Comparison of ENCODE assay signal across 1 cellular context in genomic region chr11:47847892-47848635, GRCh38.
TF ChIP-seq lines count a peak whose summit lies in the region.

NUP160 (minus strand) TSS chr11:47848350; CDS start chr11:47848318, 32 bp downstream.

TF ChIP-seq in K562, 482 proteins besides CTCF, POLR2A, EP300 and RAD21 (continued from another document and continues in another):
- TF ChIP-seq, protein P1, sequence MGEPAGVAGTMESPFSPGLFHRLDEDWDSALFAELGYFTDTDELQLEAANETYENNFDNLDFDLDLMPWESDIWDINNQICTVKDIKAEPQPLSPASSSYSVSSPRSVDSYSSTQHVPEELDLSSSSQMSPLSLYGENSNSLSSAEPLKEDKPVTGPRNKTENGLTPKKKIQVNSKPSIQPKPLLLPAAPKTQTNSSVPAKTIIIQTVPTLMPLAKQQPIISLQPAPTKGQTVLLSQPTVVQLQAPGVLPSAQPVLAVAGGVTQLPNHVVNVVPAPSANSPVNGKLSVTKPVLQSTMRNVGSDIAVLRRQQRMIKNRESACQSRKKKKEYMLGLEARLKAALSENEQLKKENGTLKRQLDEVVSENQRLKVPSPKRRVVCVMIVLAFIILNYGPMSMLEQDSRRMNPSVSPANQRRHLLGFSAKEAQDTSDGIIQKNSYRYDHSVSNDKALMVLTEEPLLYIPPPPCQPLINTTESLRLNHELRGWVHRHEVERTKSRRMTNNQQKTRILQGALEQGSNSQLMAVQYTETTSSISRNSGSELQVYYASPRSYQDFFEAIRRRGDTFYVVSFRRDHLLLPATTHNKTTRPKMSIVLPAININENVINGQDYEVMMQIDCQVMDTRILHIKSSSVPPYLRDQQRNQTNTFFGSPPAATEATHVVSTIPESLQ (CRISPR knock-in tag; IDR thresholded peaks at IDR 0.05): 0 out of 2 replicates have a peak, but pooled peaks have one; percentile 32
- TF ChIP-seq ETV1 (tag; conservative IDR thresholded peaks at IDR 0.05; ENCODE audit: low read depth): peak; percentile 79
- TF ChIP-seq, protein P2, sequence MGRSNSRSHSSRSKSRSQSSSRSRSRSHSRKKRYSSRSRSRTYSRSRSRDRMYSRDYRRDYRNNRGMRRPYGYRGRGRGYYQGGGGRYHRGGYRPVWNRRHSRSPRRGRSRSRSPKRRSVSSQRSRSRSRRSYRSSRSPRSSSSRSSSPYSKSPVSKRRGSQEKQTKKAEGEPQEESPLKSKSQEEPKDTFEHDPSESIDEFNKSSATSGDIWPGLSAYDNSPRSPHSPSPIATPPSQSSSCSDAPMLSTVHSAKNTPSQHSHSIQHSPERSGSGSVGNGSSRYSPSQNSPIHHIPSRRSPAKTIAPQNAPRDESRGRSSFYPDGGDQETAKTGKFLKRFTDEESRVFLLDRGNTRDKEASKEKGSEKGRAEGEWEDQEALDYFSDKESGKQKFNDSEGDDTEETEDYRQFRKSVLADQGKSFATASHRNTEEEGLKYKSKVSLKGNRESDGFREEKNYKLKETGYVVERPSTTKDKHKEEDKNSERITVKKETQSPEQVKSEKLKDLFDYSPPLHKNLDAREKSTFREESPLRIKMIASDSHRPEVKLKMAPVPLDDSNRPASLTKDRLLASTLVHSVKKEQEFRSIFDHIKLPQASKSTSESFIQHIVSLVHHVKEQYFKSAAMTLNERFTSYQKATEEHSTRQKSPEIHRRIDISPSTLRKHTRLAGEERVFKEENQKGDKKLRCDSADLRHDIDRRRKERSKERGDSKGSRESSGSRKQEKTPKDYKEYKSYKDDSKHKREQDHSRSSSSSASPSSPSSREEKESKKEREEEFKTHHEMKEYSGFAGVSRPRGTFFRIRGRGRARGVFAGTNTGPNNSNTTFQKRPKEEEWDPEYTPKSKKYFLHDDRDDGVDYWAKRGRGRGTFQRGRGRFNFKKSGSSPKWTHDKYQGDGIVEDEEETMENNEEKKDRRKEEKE (IDR thresholded peaks at IDR 0.05; ENCODE audit: borderline replicate concordance in 1 of 2, control insufficient read depth in 1 of 2, low read depth in 2 of 2, low read length in 1 of 2): no peak
- TF ChIP-seq HBP1 (CRISPR knock-in tag; IDR thresholded peaks at IDR 0.05): no peak
- TF ChIP-seq, protein P3, sequence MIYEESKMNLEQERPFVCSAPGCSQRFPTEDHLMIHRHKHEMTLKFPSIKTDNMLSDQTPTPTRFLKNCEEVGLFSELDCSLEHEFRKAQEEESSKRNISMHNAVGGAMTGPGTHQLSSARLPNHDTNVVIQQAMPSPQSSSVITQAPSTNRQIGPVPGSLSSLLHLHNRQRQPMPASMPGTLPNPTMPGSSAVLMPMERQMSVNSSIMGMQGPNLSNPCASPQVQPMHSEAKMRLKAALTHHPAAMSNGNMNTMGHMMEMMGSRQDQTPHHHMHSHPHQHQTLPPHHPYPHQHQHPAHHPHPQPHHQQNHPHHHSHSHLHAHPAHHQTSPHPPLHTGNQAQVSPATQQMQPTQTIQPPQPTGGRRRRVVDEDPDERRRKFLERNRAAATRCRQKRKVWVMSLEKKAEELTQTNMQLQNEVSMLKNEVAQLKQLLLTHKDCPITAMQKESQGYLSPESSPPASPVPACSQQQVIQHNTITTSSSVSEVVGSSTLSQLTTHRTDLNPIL (CRISPR knock-in tag; IDR thresholded peaks at IDR 0.05): no peak
- TF ChIP-seq HNRNPL (IDR thresholded peaks at IDR 0.05; ENCODE audit: low read depth, low read length): no peak
- TF ChIP-seq ZNF449 (CRISPR knock-in tag; IDR thresholded peaks at IDR 0.05): no peak
- TF ChIP-seq, protein P4, sequence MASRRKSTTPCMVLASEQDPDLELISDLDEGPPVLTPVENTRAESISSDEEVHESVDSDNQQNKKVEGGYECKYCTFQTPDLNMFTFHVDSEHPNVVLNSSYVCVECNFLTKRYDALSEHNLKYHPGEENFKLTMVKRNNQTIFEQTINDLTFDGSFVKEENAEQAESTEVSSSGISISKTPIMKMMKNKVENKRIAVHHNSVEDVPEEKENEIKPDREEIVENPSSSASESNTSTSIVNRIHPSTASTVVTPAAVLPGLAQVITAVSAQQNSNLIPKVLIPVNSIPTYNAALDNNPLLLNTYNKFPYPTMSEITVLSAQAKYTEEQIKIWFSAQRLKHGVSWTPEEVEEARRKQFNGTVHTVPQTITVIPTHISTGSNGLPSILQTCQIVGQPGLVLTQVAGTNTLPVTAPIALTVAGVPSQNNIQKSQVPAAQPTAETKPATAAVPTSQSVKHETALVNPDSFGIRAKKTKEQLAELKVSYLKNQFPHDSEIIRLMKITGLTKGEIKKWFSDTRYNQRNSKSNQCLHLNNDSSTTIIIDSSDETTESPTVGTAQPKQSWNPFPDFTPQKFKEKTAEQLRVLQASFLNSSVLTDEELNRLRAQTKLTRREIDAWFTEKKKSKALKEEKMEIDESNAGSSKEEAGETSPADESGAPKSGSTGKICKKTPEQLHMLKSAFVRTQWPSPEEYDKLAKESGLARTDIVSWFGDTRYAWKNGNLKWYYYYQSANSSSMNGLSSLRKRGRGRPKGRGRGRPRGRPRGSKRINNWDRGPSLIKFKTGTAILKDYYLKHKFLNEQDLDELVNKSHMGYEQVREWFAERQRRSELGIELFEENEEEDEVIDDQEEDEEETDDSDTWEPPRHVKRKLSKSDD (conservative IDR thresholded peaks at IDR 0.05; ENCODE audit: low read length): no peak
- TF ChIP-seq HDGF (IDR thresholded peaks at IDR 0.05): 0 out of 2 replicates have a peak, but pooled peaks have one; percentile 33
- no peak for TF ChIP-seq MCM2 (IDR thresholded peaks at IDR 0.05; ENCODE audit: low read depth)
- TF ChIP-seq NONO (IDR thresholded peaks at IDR 0.05; ENCODE audit: low read depth in 2 of 2, low read length in 1 of 2): 0 out of 4 replicates have a peak, but pooled peaks of 1 of the 2 experiments have one; percentile 35
- TF ChIP-seq RCOR1 (IDR thresholded peaks at IDR 0.05; ENCODE audit: borderline replicate concordance in 1 of 2, low read depth in 2 of 2, low read length in 2 of 2): no peak
- peak; percentile 60; the same call in 1 of the 2 replicates for TF ChIP-seq ELF1 (tag; IDR thresholded peaks at IDR 0.05)
- TF ChIP-seq ATF7 (IDR thresholded peaks at IDR 0.05): peak; percentile 61
- no peak; the same call in 1 of the 2 replicates for TF ChIP-seq HDAC2 (IDR thresholded peaks at IDR 0.05)
- no peak for TF ChIP-seq EZH2 (IDR thresholded peaks at IDR 0.05; ENCODE audit: borderline replicate concordance, low read depth, low read length)
- TF ChIP-seq, protein P5, sequence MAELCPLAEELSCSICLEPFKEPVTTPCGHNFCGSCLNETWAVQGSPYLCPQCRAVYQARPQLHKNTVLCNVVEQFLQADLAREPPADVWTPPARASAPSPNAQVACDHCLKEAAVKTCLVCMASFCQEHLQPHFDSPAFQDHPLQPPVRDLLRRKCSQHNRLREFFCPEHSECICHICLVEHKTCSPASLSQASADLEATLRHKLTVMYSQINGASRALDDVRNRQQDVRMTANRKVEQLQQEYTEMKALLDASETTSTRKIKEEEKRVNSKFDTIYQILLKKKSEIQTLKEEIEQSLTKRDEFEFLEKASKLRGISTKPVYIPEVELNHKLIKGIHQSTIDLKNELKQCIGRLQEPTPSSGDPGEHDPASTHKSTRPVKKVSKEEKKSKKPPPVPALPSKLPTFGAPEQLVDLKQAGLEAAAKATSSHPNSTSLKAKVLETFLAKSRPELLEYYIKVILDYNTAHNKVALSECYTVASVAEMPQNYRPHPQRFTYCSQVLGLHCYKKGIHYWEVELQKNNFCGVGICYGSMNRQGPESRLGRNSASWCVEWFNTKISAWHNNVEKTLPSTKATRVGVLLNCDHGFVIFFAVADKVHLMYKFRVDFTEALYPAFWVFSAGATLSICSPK (IDR thresholded peaks at IDR 0.05; ENCODE audit: borderline replicate concordance): no peak
- no peak for TF ChIP-seq MIER1 (IDR thresholded peaks at IDR 0.05; ENCODE audit: low read depth)
- no peak for TF ChIP-seq GTF3C2 (IDR thresholded peaks at IDR 0.05; ENCODE audit: borderline replicate concordance, extremely low read depth, insufficient read length)
- TF ChIP-seq WHSC1 (IDR thresholded peaks at IDR 0.05; ENCODE audit: low read length): no peak
- no peak for TF ChIP-seq TEAD4 (IDR thresholded peaks at IDR 0.05; ENCODE audit: low read length)
- TF ChIP-seq TEAD4 (CRISPR knock-in tag; IDR thresholded peaks at IDR 0.05; ENCODE audit: borderline replicate concordance): no peak
- TF ChIP-seq TBP (optimal IDR thresholded peaks at IDR 0.05; ENCODE audit: low read depth, low read length): peak; percentile 78
- no peak; a peak in 1 of 4 replicates for TF ChIP-seq FOXA3 (CRISPR knock-in tag; conservative IDR thresholded peaks at IDR 0.05 in 1 of 2, IDR thresholded peaks at IDR 0.05 in 1 of 2)
- TF ChIP-seq SOX6 (IDR thresholded peaks at IDR 0.05): no peak
- TF ChIP-seq HNRNPUL1 (IDR thresholded peaks at IDR 0.05; ENCODE audit: low read length): no peak
- no peak for TF ChIP-seq NFXL1 (CRISPR knock-in tag; IDR thresholded peaks at IDR 0.05)
- no peak for TF ChIP-seq NCOA2 (IDR thresholded peaks at IDR 0.05; ENCODE audit: partially characterized antibody in 2 of 2)
- TF ChIP-seq, protein P6, sequence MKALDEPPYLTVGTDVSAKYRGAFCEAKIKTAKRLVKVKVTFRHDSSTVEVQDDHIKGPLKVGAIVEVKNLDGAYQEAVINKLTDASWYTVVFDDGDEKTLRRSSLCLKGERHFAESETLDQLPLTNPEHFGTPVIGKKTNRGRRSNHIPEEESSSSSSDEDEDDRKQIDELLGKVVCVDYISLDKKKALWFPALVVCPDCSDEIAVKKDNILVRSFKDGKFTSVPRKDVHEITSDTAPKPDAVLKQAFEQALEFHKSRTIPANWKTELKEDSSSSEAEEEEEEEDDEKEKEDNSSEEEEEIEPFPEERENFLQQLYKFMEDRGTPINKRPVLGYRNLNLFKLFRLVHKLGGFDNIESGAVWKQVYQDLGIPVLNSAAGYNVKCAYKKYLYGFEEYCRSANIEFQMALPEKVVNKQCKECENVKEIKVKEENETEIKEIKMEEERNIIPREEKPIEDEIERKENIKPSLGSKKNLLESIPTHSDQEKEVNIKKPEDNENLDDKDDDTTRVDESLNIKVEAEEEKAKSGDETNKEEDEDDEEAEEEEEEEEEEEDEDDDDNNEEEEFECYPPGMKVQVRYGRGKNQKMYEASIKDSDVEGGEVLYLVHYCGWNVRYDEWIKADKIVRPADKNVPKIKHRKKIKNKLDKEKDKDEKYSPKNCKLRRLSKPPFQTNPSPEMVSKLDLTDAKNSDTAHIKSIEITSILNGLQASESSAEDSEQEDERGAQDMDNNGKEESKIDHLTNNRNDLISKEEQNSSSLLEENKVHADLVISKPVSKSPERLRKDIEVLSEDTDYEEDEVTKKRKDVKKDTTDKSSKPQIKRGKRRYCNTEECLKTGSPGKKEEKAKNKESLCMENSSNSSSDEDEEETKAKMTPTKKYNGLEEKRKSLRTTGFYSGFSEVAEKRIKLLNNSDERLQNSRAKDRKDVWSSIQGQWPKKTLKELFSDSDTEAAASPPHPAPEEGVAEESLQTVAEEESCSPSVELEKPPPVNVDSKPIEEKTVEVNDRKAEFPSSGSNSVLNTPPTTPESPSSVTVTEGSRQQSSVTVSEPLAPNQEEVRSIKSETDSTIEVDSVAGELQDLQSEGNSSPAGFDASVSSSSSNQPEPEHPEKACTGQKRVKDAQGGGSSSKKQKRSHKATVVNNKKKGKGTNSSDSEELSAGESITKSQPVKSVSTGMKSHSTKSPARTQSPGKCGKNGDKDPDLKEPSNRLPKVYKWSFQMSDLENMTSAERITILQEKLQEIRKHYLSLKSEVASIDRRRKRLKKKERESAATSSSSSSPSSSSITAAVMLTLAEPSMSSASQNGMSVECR (CRISPR knock-in tag; IDR thresholded peaks at IDR 0.05): peak; percentile 76; the same call in 1 of the 2 replicates
- TF ChIP-seq DNMT1 (IDR thresholded peaks at IDR 0.05): no peak
- TF ChIP-seq TCF7 (IDR thresholded peaks at IDR 0.05; ENCODE audit: borderline replicate concordance): peak; percentile 44; the same call in 1 of the 2 replicates
- no peak for TF ChIP-seq NFIX (CRISPR knock-in tag; IDR thresholded peaks at IDR 0.05; ENCODE audit: low read depth)
